9 cellular contexts compared by ENCODE assay signal in genomic region chr17:61401280-61402072, GRCh38. TPM values are rescaled to one million over a fixed set of nuclear protein-coding genes. Genes with fewer than 3 reads are reported as not detected.
DNase-seq lines count a peak whose midpoint lies in the region; ATAC-seq and TF ChIP-seq lines count a peak whose summit lies in the region.
"Had no signal": no experiment of that assay in that cellular context is flagged by ENCODE, and none has a peak within 500 bp of the region (broad histone marks: within the 10 kb centered on the region; RNA-seq: fewer than 3 reads in every experiment).

No MANE protein-coding gene starts in this region.

- POLR2A ChIA-PET in Caco-2 (lab: Charles Lee) = no interaction called here

- H3K4me3 Mint-ChIP-seq in Caco-2 (ENCODE audit: unreplicated experiment) = peak overlapping the region; percentile 85

- intact Hi-C loops in Caco-2 (cut with micrococcal nuclease; ENCODE audit: unreplicated experiment) = no loop called here

- peaks cover 14% of the 10 kb centered on the region for H3K36me3 Mint-ChIP-seq in Caco-2 (ENCODE audit: insufficient read depth, unreplicated experiment)

- H3K4me3 ChIP-seq in Caco-2 (ENCODE audit: low read depth, low read length) (peak overlapping the region; percentile 72), foreskin fibroblast (ENCODE audit: low read depth in 1 of 2, low read length in 2 of 2) (peak overlapping the region; percentile 84 to 92), retinal pigment epithelial cell (ENCODE audit: low read length) (peak overlapping the region; percentile 34)

- TF ChIP-seq CTCF in Caco-2 (IDR thresholded peaks at IDR 0.05; ENCODE audit: insufficient read depth in 1 of 2, low read depth in 1 of 2, low read length in 1 of 2, severe bottlenecking in 1 of 2, unreplicated experiment in 1 of 2) (no peak), foreskin fibroblast (IDR thresholded peaks at IDR 0.05; ENCODE audit: low read depth, low read length) (no peak), retinal pigment epithelial cell (conservative IDR thresholded peaks at IDR 0.05; ENCODE audit: low read depth, low read length) (no peak)

- H3K4me1 ChIP-seq in Caco-2 = peaks cover 5% of the 10 kb centered on the region

- H3K4me1 Mint-ChIP-seq in Caco-2 (ENCODE audit: low read depth, unreplicated experiment) = no peaks in the 10 kb centered on the region

- H3K9me3 ChIP-seq in Caco-2 = no peaks in the 10 kb centered on the region

- H3K27ac Mint-ChIP-seq in Caco-2 (ENCODE audit: unreplicated experiment) = no peak overlapping the region

- ATAC-seq in HG03520 (IDR thresholded peaks at IDR 0.05; ENCODE audit: unreplicated experiment) (no peak), HG03460 (IDR thresholded peaks at IDR 0.05; ENCODE audit: unreplicated experiment) (no peak)

- H3K36me3 ChIP-seq in Caco-2 (ENCODE audit: control insufficient read depth, insufficient read depth, low read length) = no peaks in the 10 kb centered on the region

- BruUV-seq in Caco-2 (replicated peaks; lab: Mats Ljungman, UMichigan) = no TSS peak

- DNase-seq in Caco-2 = no peak
- DNase-seq in T1000 (lab: John Stamatoyannopoulos, UW) = peak; percentile 56
- DNase-seq in foreskin fibroblast = peak in 1 of 2 donors; percentile 74
- DNase-seq in retinal pigment epithelial cell (ENCODE audit: low read depth) = no peak
- no peak for DNase-seq in DMS153 treated with DMSO at 0.1 percent for 48 hours (lab: John Stamatoyannopoulos, UW; ENCODE audit: unreplicated experiment)
- no peak for DNase-seq in activated gamma-delta T cell treated with Interleukin-2 at 50 U/mL for 16 hours
- DNase-seq: activated CD8-positive, alpha-beta memory T cell treated with anti-CD3 and anti-CD28 coated beads, Interleukin-2, amount 50 U/mL, for 4 hours had no signal

- no peaks in the 10 kb centered on the region for H3K9me3 Mint-ChIP-seq in Caco-2 (ENCODE audit: unreplicated experiment)

- CTCF ChIA-PET in Caco-2 (lab: Charles Lee) = interaction anchor here (1.6 kb wide), 1 partner anchor 11 kb away, joined by 4 read pairs; no protein-coding TSS in a partner anchor

- H3K27me3 Mint-ChIP-seq in Caco-2 (ENCODE audit: insufficient read depth, unreplicated experiment) = no peaks in the 10 kb centered on the region

- no peaks in the 10 kb centered on the region for H3K27me3 ChIP-seq in Caco-2 (replicated peaks; ENCODE audit: control insufficient read depth, insufficient read depth, low read length)

RNA-seq across cellular contexts. Expression of gene TBX2, which starts 1.8 kb away (rescaled TPM):
- total RNA-seq in Caco-2 (2022) = 8.9 and 11.5 TPM in 2 replicates

RNA-seq across cellular contexts. Expression of gene TBX4, which starts 50.7 kb away (rescaled TPM):
- total RNA-seq in Caco-2 (2022) = 2.5 TPM in 2 replicates

Comparison
In these comparisons a context has a peak if more than half of its experiments do, and no peak if none do; other contexts are left out.
1. H3K4me3 ChIP-seq: peak in every context shown above with its lines; median percentile 88 in foreskin fibroblast; 72 in Caco-2; 34 in retinal pigment epithelial cell.